1 cellular context compared by ENCODE assay signal in the genomic region with DNA sequence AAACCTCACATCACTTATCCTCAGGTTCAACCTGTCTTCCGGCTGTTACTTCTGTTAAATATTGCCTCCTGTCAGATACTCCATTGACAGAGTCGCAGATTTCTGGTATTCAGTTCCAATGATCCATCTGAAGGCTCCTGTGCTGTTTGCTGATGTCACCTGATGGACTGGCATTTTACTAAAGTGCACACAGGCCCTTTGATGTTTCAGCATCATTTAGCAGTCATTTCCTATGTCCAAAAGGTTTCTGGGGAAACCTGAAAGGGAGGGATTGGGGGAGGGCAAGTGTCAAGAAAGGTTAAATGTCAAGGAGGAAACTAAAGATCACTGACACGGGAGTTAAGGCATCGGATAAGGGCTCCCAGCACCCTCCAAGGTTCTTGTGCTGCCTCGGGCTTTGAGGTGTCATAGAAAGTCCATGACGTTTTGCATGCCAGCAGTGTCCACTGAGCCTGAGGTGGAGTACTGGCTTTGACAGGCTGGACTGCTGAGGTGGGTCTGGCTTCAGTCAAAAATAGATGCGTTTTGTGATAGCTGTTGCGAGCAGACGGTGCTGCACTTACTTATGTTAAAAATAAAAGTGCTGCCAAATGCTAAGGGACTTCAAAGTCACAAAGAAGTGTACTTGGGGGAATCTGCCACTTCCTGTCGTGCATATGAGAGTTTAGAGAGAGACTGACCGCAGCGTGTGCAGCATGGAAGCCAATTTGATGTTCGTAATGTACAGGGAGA.
TF ChIP-seq lines count a peak whose summit lies in the region.

No MANE protein-coding gene starts in this region.

TF ChIP-seq in GM12878, 131 proteins besides CTCF, POLR2A, EP300 and RAD21:
- TF ChIP-seq USF1 (IDR thresholded peaks at IDR 0.05; ENCODE audit: borderline replicate concordance, extremely low read length, insufficient read depth, low read depth, low read length) (no peak), BCLAF1 (IDR thresholded peaks at IDR 0.05) (no peak), MEF2B (IDR thresholded peaks at IDR 0.05; ENCODE audit: partially characterized antibody, poor library complexity, severe bottlenecking) (no peak), SMC3 (IDR thresholded peaks at IDR 0.05; ENCODE audit: borderline replicate concordance, low read length) (no peak), CEBPB (IDR thresholded peaks at IDR 0.05; ENCODE audit: borderline replicate concordance in 1 of 2, low read depth in 2 of 2, low read length in 2 of 2) (no peak), BCL11A (IDR thresholded peaks at IDR 0.05; ENCODE audit: low read depth, low read length) (no peak), RFX5 (IDR thresholded peaks at IDR 0.05; ENCODE audit: low read depth, low read length) (no peak), ZNF592 (IDR thresholded peaks at IDR 0.05) (no peak), RUNX3 (IDR thresholded peaks at IDR 0.05; ENCODE audit: low read length) (peak; percentile 38; the same call in 1 of the 2 replicates), IKZF2 (IDR thresholded peaks at IDR 0.05) (peak in 1 of 2 experiments; percentile 21; a peak in 1 of 4 replicates), CREM (IDR thresholded peaks at IDR 0.05; ENCODE audit: low read depth) (no peak), YBX1 (IDR thresholded peaks at IDR 0.05) (no peak), HDAC2 (IDR thresholded peaks at IDR 0.05) (no peak)
- TF ChIP-seq, protein P1, sequence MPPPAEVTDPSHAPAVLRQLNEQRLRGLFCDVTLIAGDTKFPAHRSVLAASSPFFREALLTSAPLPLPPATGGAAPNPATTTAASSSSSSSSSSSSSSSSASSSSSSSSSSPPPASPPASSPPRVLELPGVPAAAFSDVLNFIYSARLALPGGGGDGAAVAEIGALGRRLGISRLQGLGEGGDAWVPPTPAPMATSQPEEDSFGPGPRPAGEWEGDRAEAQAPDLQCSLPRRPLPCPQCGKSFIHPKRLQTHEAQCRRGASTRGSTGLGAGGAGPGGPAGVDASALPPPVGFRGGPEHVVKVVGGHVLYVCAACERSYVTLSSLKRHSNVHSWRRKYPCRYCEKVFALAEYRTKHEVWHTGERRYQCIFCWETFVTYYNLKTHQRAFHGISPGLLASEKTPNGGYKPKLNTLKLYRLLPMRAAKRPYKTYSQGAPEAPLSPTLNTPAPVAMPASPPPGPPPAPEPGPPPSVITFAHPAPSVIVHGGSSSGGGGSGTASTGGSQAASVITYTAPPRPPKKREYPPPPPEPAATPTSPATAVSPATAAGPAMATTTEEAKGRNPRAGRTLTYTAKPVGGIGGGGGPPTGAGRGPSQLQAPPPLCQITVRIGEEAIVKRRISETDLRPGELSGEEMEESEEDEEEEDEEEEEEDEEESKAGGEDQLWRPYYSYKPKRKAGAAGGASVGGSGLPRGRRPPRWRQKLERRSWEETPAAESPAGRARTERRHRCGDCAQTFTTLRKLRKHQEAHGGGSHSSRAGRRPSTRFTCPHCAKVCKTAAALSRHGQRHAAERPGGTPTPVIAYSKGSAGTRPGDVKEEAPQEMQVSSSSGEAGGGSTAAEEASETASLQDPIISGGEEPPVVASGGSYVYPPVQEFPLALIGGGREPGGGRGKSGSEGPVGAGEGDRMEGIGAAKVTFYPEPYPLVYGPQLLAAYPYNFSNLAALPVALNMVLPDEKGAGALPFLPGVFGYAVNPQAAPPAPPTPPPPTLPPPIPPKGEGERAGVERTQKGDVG (CRISPR knock-in tag; IDR thresholded peaks at IDR 0.05), result no peak
- TF ChIP-seq, protein P2, sequence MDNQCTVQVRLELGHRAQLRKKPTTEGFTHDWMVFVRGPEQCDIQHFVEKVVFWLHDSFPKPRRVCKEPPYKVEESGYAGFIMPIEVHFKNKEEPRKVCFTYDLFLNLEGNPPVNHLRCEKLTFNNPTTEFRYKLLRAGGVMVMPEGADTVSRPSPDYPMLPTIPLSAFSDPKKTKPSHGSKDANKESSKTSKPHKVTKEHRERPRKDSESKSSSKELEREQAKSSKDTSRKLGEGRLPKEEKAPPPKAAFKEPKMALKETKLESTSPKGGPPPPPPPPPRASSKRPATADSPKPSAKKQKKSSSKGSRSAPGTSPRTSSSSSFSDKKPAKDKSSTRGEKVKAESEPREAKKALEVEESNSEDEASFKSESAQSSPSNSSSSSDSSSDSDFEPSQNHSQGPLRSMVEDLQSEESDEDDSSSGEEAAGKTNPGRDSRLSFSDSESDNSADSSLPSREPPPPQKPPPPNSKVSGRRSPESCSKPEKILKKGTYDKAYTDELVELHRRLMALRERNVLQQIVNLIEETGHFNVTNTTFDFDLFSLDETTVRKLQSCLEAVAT (IDR thresholded peaks at IDR 0.05), result peak; percentile 20; the same call in 1 of the 2 replicates
